In the genomic region with DNA sequence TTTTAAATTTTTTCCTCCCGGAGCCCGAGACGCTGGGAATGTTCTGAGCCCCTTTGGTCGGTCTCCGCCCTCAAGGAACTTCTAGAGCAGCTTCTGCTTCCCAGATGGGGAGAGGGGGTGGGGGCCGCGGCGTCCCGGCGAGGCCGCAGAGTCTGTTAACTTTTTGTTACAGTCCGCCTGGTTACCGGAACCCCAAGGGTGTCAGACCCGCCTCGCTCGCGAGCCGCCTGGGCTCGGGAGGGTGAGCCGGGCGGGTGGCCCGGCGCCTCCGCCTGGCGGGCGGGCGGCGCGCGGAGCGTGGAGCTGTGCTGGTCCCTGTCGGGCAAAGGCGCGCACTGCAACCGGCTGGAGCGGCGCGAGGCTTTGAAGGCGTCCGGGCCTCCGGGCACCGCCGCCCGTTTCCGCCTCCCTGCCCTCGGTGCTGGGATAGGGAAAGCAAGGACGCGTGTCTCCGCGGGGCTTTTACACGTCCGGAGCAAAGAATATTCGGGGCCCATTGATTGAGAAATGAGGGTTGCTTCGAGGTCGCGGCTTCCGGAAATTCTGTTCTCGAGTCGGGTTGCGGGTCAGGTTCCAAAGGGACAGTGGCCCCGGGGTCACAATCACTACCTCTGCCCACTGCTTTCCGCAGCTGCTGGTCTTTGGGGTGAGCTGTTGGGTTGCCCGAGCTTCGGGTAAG, we compare ENCODE assay signal across 1 cellular context.
A peak's percentile ranks its signal among the peaks of the same experiment; 100 is the strongest.
TF ChIP-seq lines count a peak whose summit lies in the region.

No MANE protein-coding gene starts in this region.

TF ChIP-seq in HepG2, 621 proteins besides CTCF, POLR2A, EP300 and RAD21 (continues in another document):
- TF ChIP-seq XRCC5 (optimal IDR thresholded peaks at IDR 0.05; ENCODE audit: low read length): peak; percentile 21
- peak; percentile 29; the same call in 1 of the 2 replicates for TF ChIP-seq TAF1 (CRISPR knock-in tag; IDR thresholded peaks at IDR 0.05)
- TF ChIP-seq STAG1 (CRISPR knock-in tag; IDR thresholded peaks at IDR 0.05): peak; percentile 72
- TF ChIP-seq ZMYM4 (CRISPR knock-in tag; IDR thresholded peaks at IDR 0.05): peak; percentile 40
- TF ChIP-seq KAT7 (CRISPR knock-in tag; IDR thresholded peaks at IDR 0.05; ENCODE audit: borderline replicate concordance): peak; percentile 49; the same call in 1 of the 2 replicates
- TF ChIP-seq ZNF670 (CRISPR knock-in tag; IDR thresholded peaks at IDR 0.05; ENCODE audit: borderline replicate concordance): no peak
- no peak for TF ChIP-seq FOXA3 (CRISPR knock-in tag; IDR thresholded peaks at IDR 0.05)
- no peak for TF ChIP-seq ZNF101 (CRISPR knock-in tag; IDR thresholded peaks at IDR 0.05; ENCODE audit: borderline replicate concordance, low read depth)
- peak; percentile 68 for TF ChIP-seq KDM2A (CRISPR knock-in tag; IDR thresholded peaks at IDR 0.05; ENCODE audit: borderline replicate concordance, low read depth)
- no peak for TF ChIP-seq ZNF138 (CRISPR knock-in tag; IDR thresholded peaks at IDR 0.05; ENCODE audit: low read depth)
- TF ChIP-seq ZNF768 (CRISPR knock-in tag; IDR thresholded peaks at IDR 0.05): peak; percentile 59
- TF ChIP-seq TFDP1 (CRISPR knock-in tag; IDR thresholded peaks at IDR 0.05; ENCODE audit: borderline replicate concordance): 0 out of 2 replicates have a peak, but pooled peaks have one; percentile 16
- TF ChIP-seq, protein P1, sequence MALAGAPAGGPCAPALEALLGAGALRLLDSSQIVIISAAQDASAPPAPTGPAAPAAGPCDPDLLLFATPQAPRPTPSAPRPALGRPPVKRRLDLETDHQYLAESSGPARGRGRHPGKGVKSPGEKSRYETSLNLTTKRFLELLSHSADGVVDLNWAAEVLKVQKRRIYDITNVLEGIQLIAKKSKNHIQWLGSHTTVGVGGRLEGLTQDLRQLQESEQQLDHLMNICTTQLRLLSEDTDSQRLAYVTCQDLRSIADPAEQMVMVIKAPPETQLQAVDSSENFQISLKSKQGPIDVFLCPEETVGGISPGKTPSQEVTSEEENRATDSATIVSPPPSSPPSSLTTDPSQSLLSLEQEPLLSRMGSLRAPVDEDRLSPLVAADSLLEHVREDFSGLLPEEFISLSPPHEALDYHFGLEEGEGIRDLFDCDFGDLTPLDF (CRISPR knock-in tag; IDR thresholded peaks at IDR 0.05): no peak
- TF ChIP-seq GABPA (IDR thresholded peaks at IDR 0.05; ENCODE audit: low read depth, low read length): no peak
- no peak for TF ChIP-seq GABPA (CRISPR knock-in tag; IDR thresholded peaks at IDR 0.05; ENCODE audit: low read depth)
- no peak for TF ChIP-seq HHEX (CRISPR knock-in tag; IDR thresholded peaks at IDR 0.05)
- TF ChIP-seq SKI (IDR thresholded peaks at IDR 0.05; ENCODE audit: partially characterized antibody): peak; percentile 66
- peak; percentile 84 for TF ChIP-seq RBFOX2 (IDR thresholded peaks at IDR 0.05; ENCODE audit: low read depth, low read length)
- TF ChIP-seq KMT2A (CRISPR knock-in tag; IDR thresholded peaks at IDR 0.05): peak; percentile 50; the same call in 1 of the 2 replicates
- peak; percentile 17; the same call in 1 of the 2 replicates for TF ChIP-seq POGZ (CRISPR knock-in tag; IDR thresholded peaks at IDR 0.05)
- TF ChIP-seq, protein P2, sequence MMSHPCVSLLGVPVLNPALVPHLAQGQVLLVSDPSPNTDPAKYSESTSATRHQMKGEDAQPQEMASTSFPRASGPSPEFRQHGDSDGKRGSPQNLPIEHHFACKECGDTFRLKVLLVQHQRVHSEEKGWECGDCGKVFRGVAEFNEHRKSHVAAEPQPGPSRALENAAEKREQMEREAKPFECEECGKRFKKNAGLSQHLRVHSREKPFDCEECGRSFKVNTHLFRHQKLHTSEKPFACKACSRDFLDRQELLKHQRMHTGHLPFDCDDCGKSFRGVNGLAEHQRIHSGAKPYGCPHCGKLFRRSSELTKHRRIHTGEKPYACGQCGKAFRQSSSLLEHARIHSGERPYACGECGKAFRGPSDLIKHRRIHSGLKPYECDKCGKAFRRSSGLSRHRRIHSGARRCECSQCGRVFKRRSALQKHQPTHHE (CRISPR knock-in tag; IDR thresholded peaks at IDR 0.05; ENCODE audit: borderline replicate concordance): no peak
- no peak for TF ChIP-seq PAWR (CRISPR knock-in tag; IDR thresholded peaks at IDR 0.05; ENCODE audit: borderline replicate concordance)
- peak; percentile 69; the same call in 1 of the 2 replicates for TF ChIP-seq ZC3H13 (CRISPR knock-in tag; IDR thresholded peaks at IDR 0.05)
- no peak for TF ChIP-seq ZNF747 (CRISPR knock-in tag; IDR thresholded peaks at IDR 0.05; ENCODE audit: borderline replicate concordance)
- no peak for TF ChIP-seq SSRP1 (CRISPR knock-in tag; IDR thresholded peaks at IDR 0.05)
- TF ChIP-seq SAFB2 (CRISPR knock-in tag; IDR thresholded peaks at IDR 0.05; ENCODE audit: borderline replicate concordance, low read depth): no peak; the same call in 1 of the 2 replicates
- TF ChIP-seq, protein P3, sequence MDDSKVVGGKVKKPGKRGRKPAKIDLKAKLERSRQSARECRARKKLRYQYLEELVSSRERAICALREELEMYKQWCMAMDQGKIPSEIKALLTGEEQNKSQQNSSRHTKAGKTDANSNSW (CRISPR knock-in tag; IDR thresholded peaks at IDR 0.05; ENCODE audit: borderline replicate concordance): no peak
- no peak for TF ChIP-seq ZNF230 (CRISPR knock-in tag; IDR thresholded peaks at IDR 0.05)
- TF ChIP-seq ZBTB7A (CRISPR knock-in tag; IDR thresholded peaks at IDR 0.05): no peak
- 0 out of 2 replicates have a peak, but pooled peaks have one; percentile 17 for TF ChIP-seq ZMAT3 (CRISPR knock-in tag; conservative IDR thresholded peaks at IDR 0.05)
- TF ChIP-seq HBP1 (CRISPR knock-in tag; IDR thresholded peaks at IDR 0.05; ENCODE audit: low read depth): no peak
- peak; percentile 69; the same call in 1 of the 2 replicates for TF ChIP-seq GABPB1 (CRISPR knock-in tag; IDR thresholded peaks at IDR 0.05)
- TF ChIP-seq, protein P4, sequence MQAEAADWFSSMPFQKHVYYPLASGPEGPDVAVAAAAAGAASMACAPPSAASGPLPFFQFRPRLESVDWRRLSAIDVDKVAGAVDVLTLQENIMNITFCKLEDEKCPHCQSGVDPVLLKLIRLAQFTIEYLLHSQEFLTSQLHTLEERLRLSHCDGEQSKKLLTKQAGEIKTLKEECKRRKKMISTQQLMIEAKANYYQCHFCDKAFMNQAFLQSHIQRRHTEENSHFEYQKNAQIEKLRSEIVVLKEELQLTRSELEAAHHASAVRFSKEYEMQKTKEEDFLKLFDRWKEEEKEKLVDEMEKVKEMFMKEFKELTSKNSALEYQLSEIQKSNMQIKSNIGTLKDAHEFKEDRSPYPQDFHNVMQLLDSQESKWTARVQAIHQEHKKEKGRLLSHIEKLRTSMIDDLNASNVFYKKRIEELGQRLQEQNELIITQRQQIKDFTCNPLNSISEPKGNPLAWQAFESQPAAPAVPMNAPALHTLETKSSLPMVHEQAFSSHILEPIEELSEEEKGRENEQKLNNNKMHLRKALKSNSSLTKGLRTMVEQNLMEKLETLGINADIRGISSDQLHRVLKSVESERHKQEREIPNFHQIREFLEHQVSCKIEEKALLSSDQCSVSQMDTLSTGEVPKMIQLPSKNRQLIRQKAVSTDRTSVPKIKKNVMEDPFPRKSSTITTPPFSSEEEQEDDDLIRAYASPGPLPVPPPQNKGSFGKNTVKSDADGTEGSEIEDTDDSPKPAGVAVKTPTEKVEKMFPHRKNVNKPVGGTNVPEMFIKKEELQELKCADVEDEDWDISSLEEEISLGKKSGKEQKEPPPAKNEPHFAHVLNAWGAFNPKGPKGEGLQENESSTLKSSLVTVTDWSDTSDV (CRISPR knock-in tag; IDR thresholded peaks at IDR 0.05): 0 out of 2 replicates have a peak, but pooled peaks have one; percentile 48
- TF ChIP-seq TCF7 (IDR thresholded peaks at IDR 0.05; ENCODE audit: low read depth): peak; percentile 46; the same call in 1 of the 2 replicates
- peak; percentile 65 for TF ChIP-seq SAP130 (CRISPR knock-in tag; IDR thresholded peaks at IDR 0.05; ENCODE audit: low read depth)
- TF ChIP-seq ZNF329 (CRISPR knock-in tag; IDR thresholded peaks at IDR 0.05; ENCODE audit: low read depth): 0 out of 2 replicates have a peak, but pooled peaks have one; percentile 36
- no peak for TF ChIP-seq TBL1XR1 (IDR thresholded peaks at IDR 0.05; ENCODE audit: borderline replicate concordance, low read length, partially characterized antibody)
- 0 out of 2 replicates have a peak, but pooled peaks have one; percentile 13 for TF ChIP-seq TGIF2 (CRISPR knock-in tag; IDR thresholded peaks at IDR 0.05)
- peak; percentile 57; the same call in 1 of the 2 replicates for TF ChIP-seq KDM5A (IDR thresholded peaks at IDR 0.05; ENCODE audit: borderline replicate concordance, low read length)
- TF ChIP-seq, protein P5, sequence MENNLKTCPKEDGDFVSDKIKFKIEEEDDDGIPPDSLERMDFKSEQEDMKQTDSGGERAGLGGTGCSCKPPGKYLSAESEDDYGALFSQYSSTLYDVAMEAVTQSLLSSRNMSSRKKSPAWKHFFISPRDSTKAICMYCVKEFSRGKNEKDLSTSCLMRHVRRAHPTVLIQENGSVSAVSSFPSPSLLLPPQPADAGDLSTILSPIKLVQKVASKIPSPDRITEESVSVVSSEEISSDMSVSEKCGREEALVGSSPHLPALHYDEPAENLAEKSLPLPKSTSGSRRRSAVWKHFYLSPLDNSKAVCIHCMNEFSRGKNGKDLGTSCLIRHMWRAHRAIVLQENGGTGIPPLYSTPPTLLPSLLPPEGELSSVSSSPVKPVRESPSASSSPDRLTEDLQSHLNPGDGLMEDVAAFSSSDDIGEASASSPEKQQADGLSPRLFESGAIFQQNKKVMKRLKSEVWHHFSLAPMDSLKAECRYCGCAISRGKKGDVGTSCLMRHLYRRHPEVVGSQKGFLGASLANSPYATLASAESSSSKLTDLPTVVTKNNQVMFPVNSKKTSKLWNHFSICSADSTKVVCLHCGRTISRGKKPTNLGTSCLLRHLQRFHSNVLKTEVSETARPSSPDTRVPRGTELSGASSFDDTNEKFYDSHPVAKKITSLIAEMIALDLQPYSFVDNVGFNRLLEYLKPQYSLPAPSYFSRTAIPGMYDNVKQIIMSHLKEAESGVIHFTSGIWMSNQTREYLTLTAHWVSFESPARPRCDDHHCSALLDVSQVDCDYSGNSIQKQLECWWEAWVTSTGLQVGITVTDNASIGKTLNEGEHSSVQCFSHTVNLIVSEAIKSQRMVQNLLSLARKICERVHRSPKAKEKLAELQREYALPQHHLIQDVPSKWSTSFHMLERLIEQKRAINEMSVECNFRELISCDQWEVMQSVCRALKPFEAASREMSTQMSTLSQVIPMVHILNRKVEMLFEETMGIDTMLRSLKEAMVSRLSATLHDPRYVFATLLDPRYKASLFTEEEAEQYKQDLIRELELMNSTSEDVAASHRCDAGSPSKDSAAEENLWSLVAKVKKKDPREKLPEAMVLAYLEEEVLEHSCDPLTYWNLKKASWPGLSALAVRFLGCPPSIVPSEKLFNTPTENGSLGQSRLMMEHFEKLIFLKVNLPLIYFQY (CRISPR knock-in tag; IDR thresholded peaks at IDR 0.05; ENCODE audit: borderline replicate concordance): 0 out of 2 replicates have a peak, but pooled peaks have one; percentile 48
- TF ChIP-seq, protein P6, sequence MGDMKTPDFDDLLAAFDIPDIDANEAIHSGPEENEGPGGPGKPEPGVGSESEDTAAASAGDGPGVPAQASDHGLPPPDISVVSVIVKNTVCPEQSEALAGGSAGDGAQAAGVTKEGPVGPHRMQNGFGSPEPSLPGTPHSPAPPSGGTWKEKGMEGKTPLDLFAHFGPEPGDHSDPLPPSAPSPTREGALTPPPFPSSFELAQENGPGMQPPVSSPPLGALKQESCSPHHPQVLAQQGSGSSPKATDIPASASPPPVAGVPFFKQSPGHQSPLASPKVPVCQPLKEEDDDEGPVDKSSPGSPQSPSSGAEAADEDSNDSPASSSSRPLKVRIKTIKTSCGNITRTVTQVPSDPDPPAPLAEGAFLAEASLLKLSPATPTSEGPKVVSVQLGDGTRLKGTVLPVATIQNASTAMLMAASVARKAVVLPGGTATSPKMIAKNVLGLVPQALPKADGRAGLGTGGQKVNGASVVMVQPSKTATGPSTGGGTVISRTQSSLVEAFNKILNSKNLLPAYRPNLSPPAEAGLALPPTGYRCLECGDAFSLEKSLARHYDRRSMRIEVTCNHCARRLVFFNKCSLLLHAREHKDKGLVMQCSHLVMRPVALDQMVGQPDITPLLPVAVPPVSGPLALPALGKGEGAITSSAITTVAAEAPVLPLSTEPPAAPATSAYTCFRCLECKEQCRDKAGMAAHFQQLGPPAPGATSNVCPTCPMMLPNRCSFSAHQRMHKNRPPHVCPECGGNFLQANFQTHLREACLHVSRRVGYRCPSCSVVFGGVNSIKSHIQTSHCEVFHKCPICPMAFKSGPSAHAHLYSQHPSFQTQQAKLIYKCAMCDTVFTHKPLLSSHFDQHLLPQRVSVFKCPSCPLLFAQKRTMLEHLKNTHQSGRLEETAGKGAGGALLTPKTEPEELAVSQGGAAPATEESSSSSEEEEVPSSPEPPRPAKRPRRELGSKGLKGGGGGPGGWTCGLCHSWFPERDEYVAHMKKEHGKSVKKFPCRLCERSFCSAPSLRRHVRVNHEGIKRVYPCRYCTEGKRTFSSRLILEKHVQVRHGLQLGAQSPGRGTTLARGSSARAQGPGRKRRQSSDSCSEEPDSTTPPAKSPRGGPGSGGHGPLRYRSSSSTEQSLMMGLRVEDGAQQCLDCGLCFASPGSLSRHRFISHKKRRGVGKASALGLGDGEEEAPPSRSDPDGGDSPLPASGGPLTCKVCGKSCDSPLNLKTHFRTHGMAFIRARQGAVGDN (CRISPR knock-in tag; IDR thresholded peaks at IDR 0.05): peak; percentile 43
- peak; percentile 24; the same call in 1 of the 2 replicates for TF ChIP-seq BHLHE40 (IDR thresholded peaks at IDR 0.05; ENCODE audit: low read length)
